In genomic region chr9:36746415-36746814, GRCh38 we compare ENCODE assay signal across 25 cellular contexts.
"Had no signal": no experiment of that assay in that cellular context is flagged by ENCODE, and none has a peak within 500 bp of the region (broad histone marks: within the 10 kb centered on the region; RNA-seq: fewer than 3 reads in every experiment).

No MANE protein-coding gene starts in this region.

- H3K4me1 ChIP-seq: adrenal gland had no signal

- ATAC-seq: activated CD8-positive, alpha-beta T cell treated with anti-CD3 and anti-CD28 coated beads, Interleukin-2, amount 10 ng/mL, durations not matched to agents 7 days and 5 days; T-helper 17 cell; WTC11 had no signal

- H3K9ac ChIP-seq: KMS-11 had no signal

- H3K36me3 ChIP-seq: adrenal gland had no signal

- H3K4me3 ChIP-seq: adrenal gland, coronary artery, PC-9 had no signal

- H3K9me3 ChIP-seq: adrenal gland had no signal

- H3K4me2 ChIP-seq: KMS-11, PC-9 had no signal

- H2AFZ ChIP-seq: PC-9 had no signal

- DNase-seq: activated CD4-positive, alpha-beta T cell treated with anti-CD3 and anti-CD28 coated beads for 48 hours; activated CD4-positive, alpha-beta T cell treated with anti-CD3 and anti-CD28 coated beads, Interleukin-2, amount 50 U/mL, for 4 hours; activated CD4-positive, CD25-positive, alpha-beta regulatory T cell treated with anti-CD3 and anti-CD28 coated beads, Interleukin-2, amount 50 U/mL, for 72 hours; activated CD8-positive, alpha-beta memory T cell treated with anti-CD3 and anti-CD28 coated beads, Interleukin-2, amount 50 U/mL, for 48 hours; activated CD8-positive, alpha-beta T cell treated with anti-CD3 and anti-CD28 coated beads, Interleukin-2, amount 10 ng/mL, durations not matched to agents 7 days and 5 days; activated naive CD4-positive, alpha-beta T cell treated with anti-CD3 and anti-CD28 coated beads, Interleukin-2, amount 50 U/mL, for 16 hours; activated naive CD8-positive, alpha-beta T cell treated with anti-CD3 and anti-CD28 coated beads, Interleukin-2, amount 10 ng/mL, durations not matched to agents 7 days and 5 days; activated T-cell treated with anti-CD3 and anti-CD28 coated beads, Interleukin-2, amount 50 U/mL, for 1 hour; adrenal gland; anterior cingulate cortex; caudate nucleus; MV-4-11; NCI-H1092 treated with DMSO at 0.1 percent for 48 hours; NCI-H1417 treated with DMSO at 0.1 percent for 48 hours; NCI-H1694; NCI-H2107; NCI-H446 treated with DMSO at 0.1 percent for 48 hours; NCI-H526 treated with DMSO at 0.1 percent for 48 hours; PC-9; SHP77 treated with DMSO at 0.1 percent for 48 hours; T-helper 17 cell; T-helper 9 cell had no signal

- H3K27ac ChIP-seq: adrenal gland, coronary artery, KMS-11, PC-9 had no signal
